ENCODE assay signal across 19 cellular contexts in the genomic region with DNA sequence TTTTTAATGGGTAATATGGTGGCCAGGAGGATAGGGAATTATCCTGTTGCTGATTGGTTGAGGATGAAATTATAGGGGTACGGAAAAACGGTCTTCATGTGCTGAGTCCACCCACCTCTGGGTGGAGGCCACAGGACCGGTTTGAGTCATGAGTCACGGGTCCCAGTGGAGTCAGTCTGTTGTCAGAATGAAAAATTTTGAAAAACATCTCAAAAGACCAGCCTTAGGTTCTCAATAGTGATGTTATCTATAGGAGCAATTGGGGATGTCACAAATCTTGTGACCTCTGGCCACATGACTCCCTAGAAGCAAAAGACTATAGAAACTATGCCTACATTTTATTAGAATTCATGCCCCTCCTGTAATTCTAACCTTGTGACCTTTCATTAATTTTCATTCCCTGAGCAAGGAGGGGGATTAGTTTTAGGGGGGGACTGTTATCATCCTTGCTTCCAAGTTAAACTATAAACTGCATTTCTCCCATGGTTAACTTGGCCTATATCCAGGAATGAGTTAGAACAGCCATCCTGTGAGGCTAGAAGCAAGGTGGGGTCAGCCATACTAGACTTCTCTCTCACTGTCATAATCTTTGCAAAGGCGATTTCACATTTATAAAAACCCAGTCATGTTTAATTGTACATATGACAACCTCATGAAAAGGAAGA.
DNase-seq lines count a peak whose midpoint lies in the region; ATAC-seq and TF ChIP-seq lines count a peak whose summit lies in the region.
"Had no signal": no experiment of that assay in that cellular context is flagged by ENCODE, and none has a peak within 500 bp of the region (broad histone marks: within the 10 kb centered on the region; RNA-seq: fewer than 3 reads in every experiment).

No MANE protein-coding gene starts in this region.

- CTCF ChIA-PET in activated B cell treated with CpG ODN at 0.5 μM for 24 hours (lab: Charles Lee) = no interaction called here

- DNase-seq in EL (peak; percentile 47), activated B cell treated with CpG ODN at 0.5 μM for 24 hours (no peak), cardiac muscle cell (ENCODE audit: low read depth in 1 of 2, low spot score in 1 of 2) (peak in 1 of 2 donors; percentile 26), sciatic nerve (ENCODE audit: low spot score) (no peak), cerebellar nuclear complex (lab: John Stamatoyannopoulos, UW) (no peak), CD1c-positive myeloid dendritic cell (ENCODE audit: extremely low spot score) (no peak), activated gamma-delta T cell (lab: John Stamatoyannopoulos, UW) (no peak)
- DNase-seq: activated CD4-positive, alpha-beta T cell treated with anti-CD3 and anti-CD28 coated beads for 4 hours; DMS79; NCI-H2029; NCI-H524 treated with DMSO at 0.1 percent for 48 hours; Peyer's patch; stomach had no signal

- H3K4me1 Mint-ChIP-seq in activated B cell treated with CpG ODN at 0.5 μM for 24 hours = peaks cover 34% of the 10 kb centered on the region

- peaks cover 2% of the 10 kb centered on the region for H3K36me3 Mint-ChIP-seq in activated B cell treated with CpG ODN at 0.5 μM for 24 hours (ENCODE audit: low read depth)

- peak overlapping the region; percentile 10 for H3K27ac ChIP-seq in cardiac muscle cell
- H3K27ac ChIP-seq: epithelial cell of prostate, Peyer's patch, stomach had no signal

- H3K27ac Mint-ChIP-seq in activated B cell treated with CpG ODN at 0.5 μM for 24 hours = peak overlapping the region; percentile 14
- H3K27ac Mint-ChIP-seq: activated naive CD8-positive, alpha-beta T cell; B cell; T-helper 1 cell treated with Interleukin-12 subunit alpha and Interleukin-12 subunit beta and Interleukin-4 antibody, amounts not matched to agents 30 μg/mL and 1 μg/mL, for 36 hours had no signal

- peaks cover 5% of the 10 kb centered on the region for H3K9me3 Mint-ChIP-seq in activated B cell treated with CpG ODN at 0.5 μM for 24 hours

- POLR2A ChIA-PET in activated B cell treated with CpG ODN at 0.5 μM for 24 hours (lab: Charles Lee) = no interaction called here

- no peaks in the 10 kb centered on the region for H3K9me3 ChIP-seq in cardiac muscle cell (ENCODE audit: low read depth)
- H3K9me3 ChIP-seq: Peyer's patch, stomach had no signal

- no peak overlapping the region for H3K4me3 Mint-ChIP-seq in activated B cell treated with CpG ODN at 0.5 μM for 24 hours
- H3K4me3 Mint-ChIP-seq: activated naive CD8-positive, alpha-beta T cell; B cell; T-helper 1 cell treated with Interleukin-12 subunit alpha and Interleukin-12 subunit beta and Interleukin-4 antibody, amounts not matched to agents 30 μg/mL and 1 μg/mL, for 36 hours had no signal

- intact Hi-C loops in activated B cell treated with CpG ODN at 0.5 μM for 24 hours (cut with micrococcal nuclease) = loop anchor here (5.0 kb wide), 2 partner anchors 128 to 193 kb away; no protein-coding TSS in a partner anchor
- intact Hi-C loops in sciatic nerve (cut with DNase I) = no loop called here

- H3K4me1 ChIP-seq in cardiac muscle cell (ENCODE audit: low read depth) = no peaks in the 10 kb centered on the region

- TF ChIP-seq CTCF in activated B cell treated with CpG ODN at 0.5 μM for 24 hours (IDR thresholded peaks at IDR 0.05) (no peak), cardiac muscle cell (IDR thresholded peaks at IDR 0.05; ENCODE audit: low read depth, low read length) (no peak)

- H3K27me3 ChIP-seq in cardiac muscle cell = no peaks in the 10 kb centered on the region
- H3K27me3 ChIP-seq: Peyer's patch, stomach had no signal

- H3K4me3 ChIP-seq in cardiac muscle cell = no peak overlapping the region
- H3K4me3 ChIP-seq: Peyer's patch, skin epidermis, stomach had no signal

- no peak for ATAC-seq in activated B cell treated with CpG ODN at 0.5 μM for 24 hours (ENCODE audit: low read depth)
- ATAC-seq in sciatic nerve = peak; percentile 63
- no peak for ATAC-seq in GM21447 (IDR thresholded peaks at IDR 0.05; ENCODE audit: unreplicated experiment)

- no peaks in the 10 kb centered on the region for H3K27me3 Mint-ChIP-seq in activated B cell treated with CpG ODN at 0.5 μM for 24 hours
- H3K27me3 Mint-ChIP-seq: activated naive CD8-positive, alpha-beta T cell; B cell had no signal

- no peaks in the 10 kb centered on the region for H3K36me3 ChIP-seq in cardiac muscle cell
- H3K36me3 ChIP-seq: Peyer's patch, stomach had no signal
